In the genomic region with DNA sequence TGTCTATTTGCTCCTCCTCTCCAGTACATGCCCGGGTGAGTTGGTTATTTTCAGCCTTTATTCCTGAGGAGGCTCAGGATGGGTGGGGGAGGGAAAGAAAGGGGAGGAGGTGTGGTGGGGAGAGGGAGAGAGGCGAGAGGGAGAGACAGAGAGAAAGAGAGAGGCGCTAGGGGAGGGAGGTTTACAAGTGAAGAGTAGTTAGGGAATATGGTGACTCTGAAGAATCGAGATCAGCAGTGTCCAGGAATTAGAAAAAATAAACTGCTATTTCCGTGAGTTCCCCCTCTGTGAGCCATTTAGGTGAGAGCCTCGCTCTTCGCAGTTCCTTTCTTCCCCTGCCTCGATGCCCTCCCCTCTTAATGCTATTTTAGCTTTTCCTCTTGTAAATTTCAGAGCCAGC, we compare ENCODE assay signal across 10 cellular contexts.
DNase-seq lines count a peak whose midpoint lies in the region; ATAC-seq and TF ChIP-seq lines count a peak whose summit lies in the region.
"Had no signal": no experiment of that assay in that cellular context is flagged by ENCODE, and none has a peak within 500 bp of the region (broad histone marks: within the 10 kb centered on the region; RNA-seq: fewer than 3 reads in every experiment).

No MANE protein-coding gene starts in this region.

- H3K36me3 Mint-ChIP-seq in glutamatergic neuron (ENCODE audit: unreplicated experiment), result no peaks in the 10 kb centered on the region

- no peak for TF ChIP-seq CTCF in fibroblast of the aortic adventitia (IDR thresholded peaks at IDR 0.05; ENCODE audit: insufficient read depth, low read length)
- no peak for TF ChIP-seq CTCF in osteoblast (IDR thresholded peaks at IDR 0.05; ENCODE audit: extremely low read depth, low read depth, low read length)
- TF ChIP-seq CTCF in omental fat pad (IDR thresholded peaks at IDR 0.05), result no peak
- TF ChIP-seq CTCF in glutamatergic neuron (IDR thresholded peaks at IDR 0.05; ENCODE audit: partially characterized antibody, unreplicated experiment), result no peak

- H3K9me3 ChIP-seq in osteoblast (ENCODE audit: low read depth, low read length), result no peaks in the 10 kb centered on the region

- no peak overlapping the region for H3K27ac ChIP-seq in osteoblast (ENCODE audit: low read depth, low read length)

- ATAC-seq in HG03159 (IDR thresholded peaks at IDR 0.05; ENCODE audit: unreplicated experiment) (no peak), omental fat pad (ENCODE audit: low FRiP score) (no peak)

- no peak overlapping the region for H3K4me3 Mint-ChIP-seq in glutamatergic neuron (ENCODE audit: unreplicated experiment)
- H3K4me3 Mint-ChIP-seq: activated B cell treated with CpG ODN at 0.5 μM for 24 hours had no signal

- DNase-seq in EL (peak; percentile 48), NCI-H748 (lab: John Stamatoyannopoulos, UW; ENCODE audit: unreplicated experiment) (peak; percentile 81), fibroblast of the aortic adventitia (ENCODE audit: low read depth) (peak; percentile 28), osteoblast (ENCODE audit: insufficient read length, low spot score, missing footprints) (peak; percentile 37), 8988T (no peak), omental fat pad (ENCODE audit: low spot score) (no peak), glutamatergic neuron (no peak)
- DNase-seq: activated B cell treated with CpG ODN at 0.5 μM for 24 hours, immature natural killer cell had no signal

- no peak overlapping the region for H3K27ac Mint-ChIP-seq in glutamatergic neuron (ENCODE audit: unreplicated experiment)
- H3K27ac Mint-ChIP-seq: activated B cell treated with CpG ODN at 0.5 μM for 24 hours, immature natural killer cell had no signal

- peaks cover 16% of the 10 kb centered on the region for H3K4me1 ChIP-seq in osteoblast (ENCODE audit: insufficient read depth, low read length)

- peaks cover 20% of the 10 kb centered on the region for H3K27me3 Mint-ChIP-seq in glutamatergic neuron (ENCODE audit: unreplicated experiment)

- H3K4me3 ChIP-seq in fibroblast of the aortic adventitia (ENCODE audit: low read depth, low read length), result peak overlapping the region; percentile 49
- H3K4me3 ChIP-seq in osteoblast (ENCODE audit: insufficient read depth, low read length), result no peak overlapping the region

- peaks cover 25% of the 10 kb centered on the region for H3K4me1 Mint-ChIP-seq in glutamatergic neuron (ENCODE audit: low read depth, unreplicated experiment)

- H3K27me3 ChIP-seq in osteoblast (ENCODE audit: insufficient read depth, low read length), result peaks cover 27% of the 10 kb centered on the region

- no peak overlapping the region for H3K4me2 ChIP-seq in osteoblast (ENCODE audit: insufficient read depth, low read length)

- H3K9me3 Mint-ChIP-seq in glutamatergic neuron (ENCODE audit: unreplicated experiment), result peaks cover 5% of the 10 kb centered on the region
- H3K9me3 Mint-ChIP-seq: activated B cell treated with CpG ODN at 0.5 μM for 24 hours had no signal

- H2AFZ ChIP-seq in osteoblast (ENCODE audit: low read length), result no peak overlapping the region

- H3K79me2 ChIP-seq in osteoblast (ENCODE audit: insufficient read depth, low read length), result no peaks in the 10 kb centered on the region

- H4K20me1 ChIP-seq in osteoblast (ENCODE audit: insufficient read depth, low read length), result no peaks in the 10 kb centered on the region

- H3K36me3 ChIP-seq in osteoblast (ENCODE audit: insufficient read depth, low read length), result no peaks in the 10 kb centered on the region

Comparison
In these comparisons a context has a peak if more than half of its experiments do, and no peak if none do; other contexts are left out.
1. DNase-seq: peak in EL (single experiment), NCI-H748 (single experiment), fibroblast of the aortic adventitia (single experiment) and osteoblast (single experiment); none in 8988T (single experiment), omental fat pad (single experiment) and glutamatergic neuron (single experiment).